Comparison of ENCODE assay signal across 1 cellular context in the genomic region with DNA sequence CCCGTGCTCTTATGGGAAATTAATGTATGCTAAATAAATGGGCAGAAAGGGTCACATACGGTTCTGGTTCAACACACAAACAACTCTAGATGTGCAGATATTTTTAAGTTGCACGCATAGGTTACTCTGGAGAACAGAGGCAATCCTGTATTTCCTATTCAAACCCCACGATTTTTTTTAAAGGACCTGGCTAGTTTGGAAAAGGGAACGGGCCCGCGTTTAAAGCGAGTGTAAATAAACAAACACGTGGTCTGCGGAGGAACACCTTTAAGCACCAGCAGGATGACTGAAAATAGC.
TF ChIP-seq lines count a peak whose summit lies in the region.

No MANE protein-coding gene starts in this region.

TF ChIP-seq in H1, 55 proteins besides CTCF, POLR2A, EP300 and RAD21:
- TF ChIP-seq FOSL1 (IDR thresholded peaks at IDR 0.05; ENCODE audit: insufficient read depth, low read depth, low read length) (no peak), CHD2 (IDR thresholded peaks at IDR 0.05; ENCODE audit: low read length) (no peak), CTBP2 (IDR thresholded peaks at IDR 0.05; ENCODE audit: borderline replicate concordance, insufficient read depth, insufficient read length, low read length) (no peak), SRF (IDR thresholded peaks at IDR 0.05; ENCODE audit: low read depth, low read length) (no peak), PHF8 (conservative IDR thresholded peaks at IDR 0.05; ENCODE audit: low read depth, low read length) (no peak), KDM4A (IDR thresholded peaks at IDR 0.05; ENCODE audit: low read depth, low read length, severe bottlenecking) (no peak), CREB1 (IDR thresholded peaks at IDR 0.05) (no peak), SIN3A (conservative IDR thresholded peaks at IDR 0.05 in 1 of 2, IDR thresholded peaks at IDR 0.05 in 1 of 2; ENCODE audit: low read depth in 1 of 2, low read length in 2 of 2) (peak in 1 of 2 experiments; percentile 72; a peak in 2 of 4 replicates)
- TF ChIP-seq, protein P1, sequence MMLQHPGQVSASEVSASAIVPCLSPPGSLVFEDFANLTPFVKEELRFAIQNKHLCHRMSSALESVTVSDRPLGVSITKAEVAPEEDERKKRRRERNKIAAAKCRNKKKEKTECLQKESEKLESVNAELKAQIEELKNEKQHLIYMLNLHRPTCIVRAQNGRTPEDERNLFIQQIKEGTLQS (IDR thresholded peaks at IDR 0.05; ENCODE audit: insufficient read depth, low read depth, low read length), result no peak
- TF ChIP-seq, protein P2, sequence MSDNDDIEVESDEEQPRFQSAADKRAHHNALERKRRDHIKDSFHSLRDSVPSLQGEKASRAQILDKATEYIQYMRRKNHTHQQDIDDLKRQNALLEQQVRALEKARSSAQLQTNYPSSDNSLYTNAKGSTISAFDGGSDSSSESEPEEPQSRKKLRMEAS (IDR thresholded peaks at IDR 0.05), result peak; percentile 90
